15 cellular contexts compared by ENCODE assay signal in genomic region chrX:119007189-119007770, GRCh38. TPM values are rescaled to one million over a fixed set of nuclear protein-coding genes. Genes with fewer than 3 reads are reported as not detected.
"Had no signal": no experiment of that assay in that cellular context is flagged by ENCODE, and none has a peak within 500 bp of the region (broad histone marks: within the 10 kb centered on the region; RNA-seq: fewer than 3 reads in every experiment).

No MANE protein-coding gene starts in this region.

- H3K4me3 ChIP-seq: coronary artery, dorsolateral prefrontal cortex, esophagus squamous epithelium, gastrocnemius medialis, heart right ventricle, left lung, lower lobe of right lung had no signal

- H3K27ac ChIP-seq: coronary artery, dorsolateral prefrontal cortex, epithelial cell of prostate, esophagus squamous epithelium, gastrocnemius medialis, heart right ventricle, left lung, lower lobe of right lung had no signal

- DNase-seq: effector memory CD4-positive, alpha-beta T cell; esophagus squamous epithelium; foreskin melanocyte; gastrocnemius medialis; hippocampal formation; left lung; lower lobe of right lung had no signal

- H3K36me3 ChIP-seq: esophagus squamous epithelium had no signal

- H3K9me3 ChIP-seq: esophagus squamous epithelium, gastrocnemius medialis, heart right ventricle, left lung, lower lobe of right lung had no signal

- H3K4me1 ChIP-seq: esophagus squamous epithelium, gastrocnemius medialis, left lung had no signal

- ATAC-seq: esophagus mucosa, gastrocnemius medialis, heart right ventricle, left cardiac atrium, left ventricle myocardium superior, lower lobe of right lung had no signal

- H3K27me3 ChIP-seq: esophagus squamous epithelium, gastrocnemius medialis, left lung had no signal

RNA-seq across cellular contexts. Expression of gene LONRF3, which starts 32.9 kb away (rescaled TPM):
- polyA plus RNA-seq: keratinocyte had no signal
